ENCODE assay signal across 18 cellular contexts in the genomic region with DNA sequence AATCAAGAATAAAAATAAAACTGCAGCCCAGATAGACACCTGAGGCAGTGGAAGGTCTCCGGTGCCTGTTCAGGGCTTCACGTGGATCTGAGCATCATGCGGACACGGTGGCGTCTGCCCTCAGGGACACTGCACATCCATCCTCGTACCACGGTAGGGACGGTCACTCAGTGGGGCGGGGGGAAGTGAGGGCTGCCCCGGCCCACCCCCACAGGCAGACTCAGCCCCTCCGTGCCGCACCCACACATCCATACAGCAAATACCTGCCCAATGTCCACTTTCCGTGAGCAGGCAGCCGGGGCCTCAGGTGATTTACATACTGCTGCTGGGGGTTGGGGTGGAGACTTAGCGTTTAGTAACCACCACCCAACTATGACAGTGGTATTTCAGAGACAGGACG.
DNase-seq lines count a peak whose midpoint lies in the region; ATAC-seq and TF ChIP-seq lines count a peak whose summit lies in the region.
"Had no signal": no experiment of that assay in that cellular context is flagged by ENCODE, and none has a peak within 500 bp of the region (broad histone marks: within the 10 kb centered on the region; RNA-seq: fewer than 3 reads in every experiment).

No MANE protein-coding gene starts in this region.

- H3K27me3 Mint-ChIP-seq in H9 (ENCODE audit: low read depth): peaks cover 4% of the 10 kb centered on the region; the same call in 1 of the 2 replicates
- H3K27me3 Mint-ChIP-seq: CD4-positive, CD25-positive, alpha-beta regulatory T cell had no signal

- no peak overlapping the region for H2BK15ac ChIP-seq in H9 (ENCODE audit: low read depth, low read length)

- intact Hi-C loops in gastrocnemius medialis (cut with DNase I; ENCODE audit: low total_unique reads): no loop called here

- no peak for TF ChIP-seq CTCF in H9 (conservative IDR thresholded peaks at IDR 0.05)
- no peak for TF ChIP-seq CTCF in gastrocnemius medialis (IDR thresholded peaks at IDR 0.05 in 4 of 5, conservative IDR thresholded peaks at IDR 0.05 in 1 of 5)

- peaks cover 15 to 16% of the 10 kb centered on the region in 2 experiments for H3K4me1 Mint-ChIP-seq in H9

- no peak for ATAC-seq in gastrocnemius medialis
- no peak for ATAC-seq in GM21786 (IDR thresholded peaks at IDR 0.05; ENCODE audit: unreplicated experiment)
- ATAC-seq: foreskin keratinocyte, K562 had no signal

- H3K56ac ChIP-seq in H9 (ENCODE audit: insufficient read length, low read depth, low read length): no peak overlapping the region

- no peaks in the 10 kb centered on the region for H3K23me2 ChIP-seq in H9 (ENCODE audit: insufficient read length, low read depth, low read length, poor library complexity, severe bottlenecking)

- no peak overlapping the region for H2BK5ac ChIP-seq in H9 (ENCODE audit: insufficient read length, low read length)

- H3K4ac ChIP-seq in H9 (ENCODE audit: low read depth, low read length): no peak overlapping the region

- no peak overlapping the region for H3K18ac ChIP-seq in H9 (ENCODE audit: insufficient read length, low read depth, low read length)

- no peak overlapping the region for H2BK20ac ChIP-seq in H9 (ENCODE audit: low read depth, low read length, poor library complexity, severe bottlenecking)

- no peak overlapping the region for H3T11ph ChIP-seq in H9 (ENCODE audit: low read length)

- no CpG with 5 or more reads among the region's 16 CpGs for WGBS in H9 (ENCODE audit: extremely low coverage, insufficient read length, low lambda C conversion rate)

- H2BK12ac ChIP-seq in H9 (ENCODE audit: insufficient read length, low read depth, low read length): no peak overlapping the region

- H3K9me3 ChIP-seq in BLaER1 (no peaks in the 10 kb centered on the region), H9 (ENCODE audit: control insufficient read depth, low read depth, low read length) (no peaks in the 10 kb centered on the region), gastrocnemius medialis (no peaks in the 10 kb centered on the region)

- H3K23ac ChIP-seq in H9 (ENCODE audit: insufficient read length, low read depth, low read length): no peak overlapping the region

- peaks cover 51% of the 10 kb centered on the region for H3K36me3 ChIP-seq in BLaER1
- H3K36me3 ChIP-seq in gastrocnemius medialis: no peaks in the 10 kb centered on the region

- peak overlapping the region; percentile 68 for H3K4me2 ChIP-seq in BLaER1
- no peak overlapping the region for H3K4me2 ChIP-seq in H9 (ENCODE audit: insufficient read depth, insufficient read length, low read length)

- no peak overlapping the region for H2BK120ac ChIP-seq in H9 (ENCODE audit: low read depth, low read length, poor library complexity, severe bottlenecking)

- H2AK5ac ChIP-seq in H9 (ENCODE audit: insufficient read length, low read length): no peak overlapping the region

- no peak overlapping the region for H3K27ac ChIP-seq in BLaER1
- H3K27ac ChIP-seq in H9 (ENCODE audit: insufficient read length, low read depth, low read length): no peak overlapping the region
- peak overlapping the region; percentile 54 to 72 (median 69) for H3K27ac ChIP-seq in gastrocnemius medialis
- H3K27ac ChIP-seq: epithelial cell of prostate, foreskin keratinocyte, GM23248 had no signal

- peaks cover 10 to 23% (median 10%) of the 10 kb centered on the region in 3 experiments for H3K36me3 Mint-ChIP-seq in H9 (ENCODE audit: insufficient read depth in 1 of 3, low read depth in 3 of 3)

- in situ Hi-C loops in gastrocnemius medialis (cut with MboI; ENCODE audit: low sequenced_read_pairs in 4 of 4): no loop called here

- no peaks in the 10 kb centered on the region for H3K79me2 ChIP-seq in H9 (ENCODE audit: insufficient read depth, low read length)

- H3K9ac ChIP-seq in BLaER1: no peak overlapping the region
- no peak overlapping the region for H3K9ac ChIP-seq in H9 (ENCODE audit: extremely low read depth, insufficient read length, low read length)
- H3K9ac ChIP-seq: GM23248 had no signal

- H4K5ac ChIP-seq in H9 (ENCODE audit: insufficient read length, low read depth, low read length): no peak overlapping the region

- no peaks in the 10 kb centered on the region for H3K27me3 ChIP-seq in BLaER1
- no peaks in the 10 kb centered on the region for H3K27me3 ChIP-seq in H9 (ENCODE audit: insufficient read depth, low read length)
- no peaks in the 10 kb centered on the region for H3K27me3 ChIP-seq in gastrocnemius medialis
- H3K27me3 ChIP-seq: foreskin keratinocyte had no signal

- TF ChIP-seq POLR2A in gastrocnemius medialis (IDR thresholded peaks at IDR 0.05): no peak

- peaks cover 12 to 17% of the 10 kb centered on the region in 2 experiments for H3K9me3 Mint-ChIP-seq in H9

- H3K27ac Mint-ChIP-seq in H9: peak overlapping the region in 1 of 3 experiments; percentile 94; a peak in 1 of 7 replicates

- H3K4me1 ChIP-seq in BLaER1 (peaks cover 53% of the 10 kb centered on the region), H9 (ENCODE audit: insufficient read depth, low read length) (peaks cover 2% of the 10 kb centered on the region; the same call in 1 of the 2 replicates), gastrocnemius medialis (peaks cover 40 to 42% of the 10 kb centered on the region in 2 donors)

- DNase-seq in H9 (peak; percentile 17), islet precursor cell (peak; percentile 46), gastrocnemius medialis (no peak), GM19240 (ENCODE audit: insufficient read length, low spot score) (no peak), MV-4-11 (lab: John Stamatoyannopoulos, UW) (no peak), GDM1 (lab: John Stamatoyannopoulos, UW) (no peak)
- DNase-seq: activated CD4-positive, alpha-beta T cell treated with anti-CD3 and anti-CD28 coated beads for 1 hour; activated effector memory CD4-positive, alpha-beta T cell treated with Interleukin-2 at 50 U/mL for 16 hours; CD4-positive, CD25-positive, alpha-beta regulatory T cell; foreskin keratinocyte; GF-D8; GM23248; mesendoderm; RPMI8226 had no signal

- no peak overlapping the region for H3K4me3 Mint-ChIP-seq in H9

- H3K4me3 ChIP-seq in BLaER1 (no peak overlapping the region), gastrocnemius medialis (no peak overlapping the region)
- H3K4me3 ChIP-seq: GM23248, K562 had no signal

- H4K91ac ChIP-seq in H9 (ENCODE audit: insufficient read length, low read depth, low read length): no peak overlapping the region

- no peak overlapping the region; the same call in 1 of the 2 replicates for H3K14ac ChIP-seq in H9 (ENCODE audit: insufficient read depth, low read length)

- H4K20me1 ChIP-seq in BLaER1 (peaks cover 80% of the 10 kb centered on the region), H9 (ENCODE audit: control insufficient read depth, insufficient read depth, insufficient read length) (no peaks in the 10 kb centered on the region)

- H4K8ac ChIP-seq in H9 (replicated peaks; ENCODE audit: insufficient read length, low read depth, low read length): no peak overlapping the region

- no peak overlapping the region for H2AFZ ChIP-seq in H9 (ENCODE audit: low read length)
- H2AFZ ChIP-seq: GM23248 had no signal

- H3K79me1 ChIP-seq in H9 (ENCODE audit: insufficient read depth, low read depth, low read length, poor library complexity, severe bottlenecking): no peaks in the 10 kb centered on the region

Comparison
In these comparisons a context has a peak if more than half of its experiments do, and no peak if none do; other contexts are left out.
1. H3K27ac ChIP-seq: peak in gastrocnemius medialis (4 of 4); none in BLaER1 (single experiment) and H9 (single experiment).
2. DNase-seq: peak in H9 (single experiment) and islet precursor cell (single experiment); none in gastrocnemius medialis (0 of 2), GM19240 (single experiment), MV-4-11 (single experiment) and GDM1 (single experiment).